12 cellular contexts compared by ENCODE assay signal in genomic region chr1:39450956-39451601, GRCh38. TPM values are rescaled to one million over a fixed set of nuclear protein-coding genes. Genes with fewer than 3 reads are reported as not detected.
DNase-seq lines count a peak whose midpoint lies in the region; ATAC-seq and TF ChIP-seq lines count a peak whose summit lies in the region.
"Had no signal": no experiment of that assay in that cellular context is flagged by ENCODE, and none has a peak within 500 bp of the region (broad histone marks: within the 10 kb centered on the region; RNA-seq: fewer than 3 reads in every experiment).

No MANE protein-coding gene starts in this region.

- DNase-seq in AG08395 (ENCODE audit: low spot score) (peak; percentile 33), H4 (ENCODE audit: low spot score) (peak; percentile 36), right lobe of liver (peak; percentile 52 to 86 (median 76)), SK-N-SH (no peak), Calu3 (no peak)
- no peak for DNase-seq in stimulated activated CD4-positive, alpha-beta T cell treated with anti-CD3 and anti-CD28 coated beads, Interleukin-2, amount 100 ng/mL, for 24 hours
- DNase-seq: activated CD4-positive, alpha-beta T cell treated with anti-CD3 and anti-CD28 coated beads, Interleukin-2, amount 50 U/mL, for 4 hours; NCI-H187; stimulated activated CD8-positive, alpha-beta memory T cell treated with anti-CD3 and anti-CD28 coated beads, Interleukin-4, amount 100 ng/mL, for 48 hours had no signal

- TF ChIP-seq RAD21 in SK-N-SH (IDR thresholded peaks at IDR 0.05; ENCODE audit: low read length) = no peak

- H3K27me3 Mint-ChIP-seq in Calu3 (ENCODE audit: unreplicated experiment) = no peaks in the 10 kb centered on the region

- H3K27ac ChIP-seq in cingulate gyrus (ENCODE audit: low read depth, low read length) (peak overlapping the region; percentile 10), right lobe of liver (peak overlapping the region; percentile 49 to 71 (median 56)), SK-N-SH (ENCODE audit: low read depth in 2 of 2, low read length in 1 of 2) (no peak overlapping the region)

- 23% methylated on average over 9 of the region's 10 CpGs for WGBS in right lobe of liver (ENCODE audit: insufficient coverage, low coverage, low lambda C conversion rate, missing lambda C conversion rate)
- 88% methylated on average over 7 of the region's 10 CpGs for WGBS in SK-N-SH (ENCODE audit: low lambda C conversion rate)

- intact Hi-C loops in right lobe of liver (cut with DNase I) = no loop called here
- intact Hi-C loops in Calu3 (cut with micrococcal nuclease; ENCODE audit: unreplicated experiment) = no loop called here

- no peak overlapping the region for H3K4me3 Mint-ChIP-seq in Calu3 (ENCODE audit: low read depth, unreplicated experiment)
- H3K4me3 Mint-ChIP-seq: nephron had no signal

- H3K36me3 ChIP-seq in right lobe of liver = peaks cover 18 to 77% (median 44%) of the 10 kb centered on the region in 4 donors
- H3K36me3 ChIP-seq in SK-N-SH (replicated peaks in 1 of 2; ENCODE audit: control insufficient read depth in 1 of 2, insufficient read depth in 2 of 2, low read length in 1 of 2) = peaks cover 84 to 91% of the 10 kb centered on the region in 2 experiments

- H3K27ac Mint-ChIP-seq in Calu3 (ENCODE audit: unreplicated experiment) = no peak overlapping the region
- H3K27ac Mint-ChIP-seq: nephron had no signal

- TF ChIP-seq CTCF in right lobe of liver (IDR thresholded peaks at IDR 0.05) (no peak), SK-N-SH (IDR thresholded peaks at IDR 0.05) (no peak), Calu3 (IDR thresholded peaks at IDR 0.05; ENCODE audit: unreplicated experiment) (no peak)

- no peaks in the 10 kb centered on the region for H3K9me2 ChIP-seq in SK-N-SH

- no peaks in the 10 kb centered on the region for H3K27me3 ChIP-seq in right lobe of liver
- no peaks in the 10 kb centered on the region for H3K27me3 ChIP-seq in SK-N-SH (ENCODE audit: insufficient read depth)

- no peaks in the 10 kb centered on the region for H3K9me3 Mint-ChIP-seq in Calu3 (ENCODE audit: low read depth, unreplicated experiment)
- H3K9me3 Mint-ChIP-seq: nephron had no signal

- no peaks in the 10 kb centered on the region for H3K9me3 ChIP-seq in right lobe of liver
- no peaks in the 10 kb centered on the region for H3K9me3 ChIP-seq in SK-N-SH

- H3K4me2 ChIP-seq in SK-N-SH = no peak overlapping the region

- CTCF ChIA-PET in SK-N-SH (lab: Yijun Ruan, JAX) (interaction anchor here (1.1 kb wide), 1 partner anchor 14 kb away, joined by 4 read pairs; no protein-coding TSS in a partner anchor), Calu3 (lab: Charles Lee) (no interaction called here)

- no peak overlapping the region for H2AFZ ChIP-seq in SK-N-SH (ENCODE audit: low read depth)

- POLR2A ChIA-PET in SK-N-SH (lab: Yijun Ruan, JAX) = no interaction called here

- peaks cover 0 to 28% (median 6%) of the 10 kb centered on the region in 4 donors for H3K4me1 ChIP-seq in right lobe of liver
- H3K4me1 ChIP-seq in SK-N-SH (ENCODE audit: control insufficient read depth in 1 of 2, insufficient read depth in 2 of 2, low read depth in 1 of 2, low read length in 1 of 2) = no peaks in the 10 kb centered on the region

- no peaks in the 10 kb centered on the region for H4K20me1 ChIP-seq in SK-N-SH (ENCODE audit: insufficient read depth)

- TF ChIP-seq EP300 in SK-N-SH (IDR thresholded peaks at IDR 0.05; ENCODE audit: borderline replicate concordance in 1 of 2, low read depth in 1 of 2, low read length in 1 of 2) = no peak

- H3K79me2 ChIP-seq in SK-N-SH (ENCODE audit: insufficient read depth) = peaks cover 4% of the 10 kb centered on the region; the same call in 1 of the 2 replicates

- H3K4me1 Mint-ChIP-seq in Calu3 (ENCODE audit: low read depth, unreplicated experiment) = no peaks in the 10 kb centered on the region
- H3K4me1 Mint-ChIP-seq: nephron had no signal

- ATAC-seq in right lobe of liver = peak; percentile 72 to 89 (median 87)
- ATAC-seq in GM18870 (IDR thresholded peaks at IDR 0.05; ENCODE audit: unreplicated experiment) = no peak

- BruUV-seq in Calu3 (replicated peaks; lab: Mats Ljungman, UMichigan) = no TSS peak

- H3K4me3 ChIP-seq in right lobe of liver (no peak overlapping the region), SK-N-SH (ENCODE audit: low read depth in 2 of 2, low read length in 1 of 2) (no peak overlapping the region)

- peaks cover 95% of the 10 kb centered on the region for H3K36me3 Mint-ChIP-seq in Calu3 (ENCODE audit: insufficient read depth, unreplicated experiment)

- no peak for TF ChIP-seq POLR2A in right lobe of liver (IDR thresholded peaks at IDR 0.05)

- no peak overlapping the region for H3K9ac ChIP-seq in SK-N-SH

- peaks cover 7% of the 10 kb centered on the region for H3F3A ChIP-seq in SK-N-SH (replicated peaks; ENCODE audit: insufficient read depth)

TF ChIP-seq in SK-N-SH, 30 proteins besides CTCF, POLR2A, EP300 and RAD21:
- TF ChIP-seq REST (IDR thresholded peaks at IDR 0.05; ENCODE audit: low read depth, low read length) = no peak
- TF ChIP-seq YY1 (IDR thresholded peaks at IDR 0.05; ENCODE audit: low read depth) = no peak
- no peak for TF ChIP-seq TAF1 (IDR thresholded peaks at IDR 0.05; ENCODE audit: borderline replicate concordance, low read depth, low read length)
- TF ChIP-seq JUND (IDR thresholded peaks at IDR 0.05) = no peak
- no peak for TF ChIP-seq EZH2phosphoT487 (IDR thresholded peaks at IDR 0.05; ENCODE audit: borderline replicate concordance, low read depth)
- no peak for TF ChIP-seq CHD2 (IDR thresholded peaks at IDR 0.05; ENCODE audit: low read length, partially characterized antibody)

RNA-seq across cellular contexts. Expression of gene BMP8A, which starts 40.4 kb away (rescaled TPM):
- not detected in 2 replicates for total RNA-seq in H4 (2014; rRNA removed; shearing (Covaris generic))
- total RNA-seq in right lobe of liver (under 1 TPM in 2 of 6 experiments, not detected in 4; 0.18 to 0.80 TPM), Calu3 (2022) (0.24 and 0.40 TPM in 2 replicates)
- 0.05 and 0.16 TPM in 2 replicates for polyA plus RNA-seq in SK-N-SH (2012; rRNA removed)
- polyA plus RNA-seq in SK-N-SH (2012; cell fraction: cytosol; rRNA removed) = 0.03 TPM in 1 of 2 replicates, not detected in the other
- not detected in 2 replicates for polyA plus RNA-seq in SK-N-SH (2012; cell fraction: nucleus; rRNA removed)

Comparison
In these comparisons a context has a peak if more than half of its experiments do, and no peak if none do; other contexts are left out.
1. DNase-seq: peak in AG08395 (single experiment), H4 (single experiment) and right lobe of liver (3 of 3); none in SK-N-SH (single experiment), stimulated activated CD4-positive, alpha-beta T cell treated with anti-CD3 and anti-CD28 coated beads, Interleukin-2, amount 100 ng/mL, for 24 hours (0 of 2) and Calu3 (single experiment).
2. H3K27ac ChIP-seq: peak in cingulate gyrus (single experiment) and right lobe of liver (3 of 3); none in SK-N-SH (0 of 2).